Comparison of ENCODE assay signal across 13 cellular contexts in genomic region chr18:69845588-69846506, GRCh38.
A peak's percentile ranks its signal among the peaks of the same experiment; 100 is the strongest.
DNase-seq lines count a peak whose midpoint lies in the region; ATAC-seq and TF ChIP-seq lines count a peak whose summit lies in the region.
"Had no signal": no experiment of that assay in that cellular context is flagged by ENCODE, and none has a peak within 500 bp of the region (broad histone marks: within the 10 kb centered on the region; RNA-seq: fewer than 3 reads in every experiment).

No MANE protein-coding gene starts in this region.

- no peak for TF ChIP-seq POLR2A in adrenal gland (IDR thresholded peaks at IDR 0.05)

- TF ChIP-seq CTCF in cardiac muscle cell (IDR thresholded peaks at IDR 0.05; ENCODE audit: low read depth, low read length) (no peak), right atrium auricular region (IDR thresholded peaks at IDR 0.05) (no peak), coronary artery (IDR thresholded peaks at IDR 0.05) (no peak), adrenal gland (IDR thresholded peaks at IDR 0.05) (no peak)

- H3K36me3 ChIP-seq in cardiac muscle cell (no peaks in the 10 kb centered on the region), right atrium auricular region (no peaks in the 10 kb centered on the region), adrenal gland (replicated peaks in 1 of 2) (no peaks in the 10 kb centered on the region)
- H3K36me3 ChIP-seq: sigmoid colon had no signal

- WGBS in adrenal gland, 4 donors: 75 to 83% (median 79%) methylated on average over 8 of the region's 8 CpGs

- intact Hi-C loops in adrenal gland (cut with DNase I): no loop called here

- H3K9me3 ChIP-seq in cardiac muscle cell (ENCODE audit: low read depth) (no peaks in the 10 kb centered on the region), right atrium auricular region (no peaks in the 10 kb centered on the region), adrenal gland (replicated peaks in 1 of 3) (no peaks in the 10 kb centered on the region)
- H3K9me3 ChIP-seq: sigmoid colon had no signal

- H3K4me3 Mint-ChIP-seq in activated T-cell treated with anti-CD3 and anti-CD28 coated beads, Interleukin-2, amount 50 U/mL, for 4 hours: no peak overlapping the region

- H3K27me3 ChIP-seq in cardiac muscle cell (no peaks in the 10 kb centered on the region), right atrium auricular region (no peaks in the 10 kb centered on the region), adrenal gland (no peaks in the 10 kb centered on the region)
- H3K27me3 ChIP-seq: sigmoid colon had no signal

- H3K4me1 ChIP-seq in cardiac muscle cell (ENCODE audit: low read depth) (no peaks in the 10 kb centered on the region), right atrium auricular region (peaks cover 0 to 15% of the 10 kb centered on the region in 2 donors), adrenal gland (replicated peaks in 1 of 2) (no peaks in the 10 kb centered on the region)

- H3K9me3 Mint-ChIP-seq in activated T-cell treated with anti-CD3 and anti-CD28 coated beads, Interleukin-2, amount 50 U/mL, for 4 hours: no peaks in the 10 kb centered on the region
- H3K9me3 Mint-ChIP-seq: activated T-helper 2 cell treated with anti-CD3 and anti-CD28 coated beads, Interferon-gamma antibody, Interleukin-2, Interleukin-4, amounts not matched to agents 10 μg/mL and 5 μg/mL and 100 μg/mL, durations not matched to agents 14 hours and 24 hours and 36 hours had no signal

- H3K27ac ChIP-seq in cardiac muscle cell (peak overlapping the region; percentile 8), right atrium auricular region (no peak overlapping the region), coronary artery (no peak overlapping the region), adrenal gland (no peak overlapping the region)

- H3K4me1 Mint-ChIP-seq in activated T-cell treated with anti-CD3 and anti-CD28 coated beads, Interleukin-2, amount 50 U/mL, for 4 hours (ENCODE audit: low read depth): no peaks in the 10 kb centered on the region

- H3K27me3 Mint-ChIP-seq in activated T-cell treated with anti-CD3 and anti-CD28 coated beads, Interleukin-2, amount 50 U/mL, for 4 hours (ENCODE audit: low read depth): no peaks in the 10 kb centered on the region

- no peak for ATAC-seq in GM19035 (IDR thresholded peaks at IDR 0.05; ENCODE audit: unreplicated experiment)
- no peak for ATAC-seq in activated T-cell treated with anti-CD3 and anti-CD28 coated beads, Interleukin-2, amount 50 U/mL, for 4 hours

- H3K4me3 ChIP-seq in cardiac muscle cell: no peak overlapping the region
- no peak overlapping the region for H3K4me3 ChIP-seq in right atrium auricular region
- peak overlapping the region; percentile 30 for H3K4me3 ChIP-seq in coronary artery
- no peak overlapping the region for H3K4me3 ChIP-seq in adrenal gland
- H3K4me3 ChIP-seq: sigmoid colon had no signal

- peak; percentile 7 to 36 for DNase-seq in cardiac muscle cell (ENCODE audit: low read depth in 1 of 2, low spot score in 1 of 2)
- no peak for DNase-seq in right atrium auricular region (ENCODE audit: low spot score)
- DNase-seq in NCI-H2227 treated with DMSO at 0.1 percent for 48 hours (lab: John Stamatoyannopoulos, UW): peak; percentile 0
- DNase-seq in coronary artery (ENCODE audit: low spot score): no peak
- DNase-seq in activated CD4-positive, CD25-positive, alpha-beta regulatory T cell treated with anti-CD3 and anti-CD28 coated beads, Interleukin-2, amount 50 U/mL, for 72 hours: no peak
- DNase-seq in adrenal gland: no peak
- no peak for DNase-seq in activated T-cell treated with anti-CD3 and anti-CD28 coated beads, Interleukin-2, amount 50 U/mL, for 4 hours
- DNase-seq: AML-193; effector CD4-positive, alpha-beta T cell; sigmoid colon; T1000 had no signal

- H3K36me3 Mint-ChIP-seq in activated T-cell treated with anti-CD3 and anti-CD28 coated beads, Interleukin-2, amount 50 U/mL, for 4 hours (ENCODE audit: insufficient read depth): peaks cover 4% of the 10 kb centered on the region

Comparison
In these comparisons a context has a peak if more than half of its experiments do, and no peak if none do; other contexts are left out.
1. DNase-seq: peak in cardiac muscle cell (2 of 2) and NCI-H2227 treated with DMSO at 0.1 percent for 48 hours (single experiment); none in right atrium auricular region (single experiment), coronary artery (single experiment), activated CD4-positive, CD25-positive, alpha-beta regulatory T cell treated with anti-CD3 and anti-CD28 coated beads, Interleukin-2, amount 50 U/mL, for 72 hours (single experiment), adrenal gland (0 of 7) and activated T-cell treated with anti-CD3 and anti-CD28 coated beads, Interleukin-2, amount 50 U/mL, for 4 hours (single experiment).